Comparison of ENCODE assay signal across 20 cellular contexts in the genomic region with DNA sequence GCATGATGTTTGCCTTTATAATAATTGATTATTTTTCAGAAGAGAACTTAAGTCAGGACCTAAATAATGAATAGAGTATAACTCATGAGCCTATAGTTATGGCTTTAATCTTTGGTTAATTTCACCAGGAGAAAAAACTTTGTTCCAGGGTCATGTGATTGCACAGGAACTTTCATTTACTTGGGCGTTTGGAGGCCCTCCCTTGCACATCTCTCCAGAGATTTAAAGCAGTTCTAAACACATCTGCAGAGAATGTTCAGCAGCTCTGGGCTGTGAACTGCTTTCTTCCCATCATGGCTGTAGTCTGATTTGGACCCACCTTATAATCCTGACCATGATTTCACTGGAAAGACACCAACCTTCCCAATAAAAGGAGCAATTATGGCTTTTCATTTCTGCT.
DNase-seq lines count a peak whose midpoint lies in the region; ATAC-seq and TF ChIP-seq lines count a peak whose summit lies in the region.
"Had no signal": no experiment of that assay in that cellular context is flagged by ENCODE, and none has a peak within 500 bp of the region (broad histone marks: within the 10 kb centered on the region; RNA-seq: fewer than 3 reads in every experiment).

No MANE protein-coding gene starts in this region.

- H4K20me1 ChIP-seq in smooth muscle cell (ENCODE audit: low read depth), result no peaks in the 10 kb centered on the region

- H3K27ac ChIP-seq in HEK293 (ENCODE audit: extremely low read depth, low read depth, low read length), result peak overlapping the region; percentile 71
- H3K27ac ChIP-seq in smooth muscle cell (ENCODE audit: low read depth), result peak overlapping the region; percentile 25
- H3K27ac ChIP-seq: neutrophil had no signal

- peak overlapping the region; percentile 27 for H3K4me2 ChIP-seq in smooth muscle cell

- H3K4me1 ChIP-seq in HEK293 (ENCODE audit: control insufficient read depth, insufficient read depth, low read length), result peaks cover 13% of the 10 kb centered on the region
- H3K4me1 ChIP-seq in smooth muscle cell (ENCODE audit: low read depth), result peaks cover 4% of the 10 kb centered on the region

- H3K9ac ChIP-seq in smooth muscle cell (ENCODE audit: low read depth), result no peak overlapping the region

- H3K27me3 Mint-ChIP-seq in chondrocyte (ENCODE audit: low read depth), result no peaks in the 10 kb centered on the region
- H3K27me3 Mint-ChIP-seq: activated CD4-positive, alpha-beta memory T cell treated with anti-CD3 and anti-CD28 coated beads, Interleukin-2, amount 10 ng/mL, durations not matched to agents 7 days and 5 days had no signal

- CTCF ChIA-PET in HEK293 (lab: Yijun Ruan, JAX), result interaction anchor here (0.6 to 1.0 kb wide), 2 partner anchors 9 to 49 kb away, joined by 3 to 4 read pairs; no protein-coding TSS in a partner anchor

- WGBS in smooth muscle cell (ENCODE audit: low lambda C conversion rate), result 14% methylated on average over 1 of the region's 1 CpG

- ATAC-seq in left ventricle myocardium superior, result peak; percentile 88
- ATAC-seq: left lobe of liver; stimulated activated naive B cell treated with anti-CD40 and anti-IgM and Interleukin-4, amounts not matched to agents 10 μg/mL and 1 μg/mL and 100 μg/mL, for 72 hours had no signal

- H3K36me3 Mint-ChIP-seq in chondrocyte (ENCODE audit: low read depth), result peaks cover 4% of the 10 kb centered on the region
- H3K36me3 Mint-ChIP-seq: activated naive CD4-positive, alpha-beta T cell treated with anti-CD3 and anti-CD28 coated beads, Interleukin-2, amount 10 ng/mL, durations not matched to agents 7 days and 5 days; stimulated activated naive B cell treated with anti-CD40 and anti-IgM and Interleukin-4, amounts not matched to agents 10 μg/mL and 1 μg/mL and 100 μg/mL, for 72 hours had no signal

- H3K4me3 ChIP-seq in HEK293 (ENCODE audit: low read depth, low read length), result no peak overlapping the region
- no peak overlapping the region for H3K4me3 ChIP-seq in smooth muscle cell
- H3K4me3 ChIP-seq: transverse colon had no signal

- peaks cover 12% of the 10 kb centered on the region for H3F3A ChIP-seq in smooth muscle cell (ENCODE audit: low read depth)

- H3K27me3 ChIP-seq in smooth muscle cell (ENCODE audit: low read depth), result no peaks in the 10 kb centered on the region
- H3K27me3 ChIP-seq: BE2C, neutrophil, transverse colon had no signal

- intact Hi-C loops in left ventricle myocardium superior (cut with micrococcal nuclease), result no loop called here

- no peaks in the 10 kb centered on the region for H3K9me3 Mint-ChIP-seq in chondrocyte (ENCODE audit: low read depth)
- H3K9me3 Mint-ChIP-seq: activated B cell treated with CpG ODN at 0.5 μM for 24 hours; activated CD4-positive, alpha-beta memory T cell treated with anti-CD3 and anti-CD28 coated beads, Interleukin-2, amount 10 ng/mL, durations not matched to agents 7 days and 5 days; activated naive CD4-positive, alpha-beta T cell treated with anti-CD3 and anti-CD28 coated beads, Interleukin-2, amount 10 ng/mL, durations not matched to agents 7 days and 5 days; activated T-cell treated with anti-CD3 and anti-CD28 coated beads, Interleukin-2, amount 50 U/mL, for 24 hours; stimulated activated naive B cell treated with anti-CD40 and anti-IgM and Interleukin-4, amounts not matched to agents 10 μg/mL and 1 μg/mL and 100 μg/mL, for 72 hours had no signal

- H3K27ac Mint-ChIP-seq in chondrocyte (ENCODE audit: unreplicated experiment), result peak overlapping the region; percentile 74
- H3K27ac Mint-ChIP-seq: activated B cell treated with CpG ODN at 0.5 μM for 24 hours; activated CD4-positive, alpha-beta memory T cell treated with anti-CD3 and anti-CD28 coated beads, Interleukin-2, amount 10 ng/mL, durations not matched to agents 7 days and 5 days; activated naive CD4-positive, alpha-beta T cell treated with anti-CD3 and anti-CD28 coated beads, Interleukin-2, amount 10 ng/mL, durations not matched to agents 7 days and 5 days; activated T-cell treated with anti-CD3 and anti-CD28 coated beads, Interleukin-2, amount 50 U/mL, for 24 hours; stimulated activated naive B cell treated with anti-CD40 and anti-IgM and Interleukin-4, amounts not matched to agents 10 μg/mL and 1 μg/mL and 100 μg/mL, for 72 hours had no signal

- peaks cover 27% of the 10 kb centered on the region for H3K4me1 Mint-ChIP-seq in chondrocyte (ENCODE audit: low read depth)
- H3K4me1 Mint-ChIP-seq: activated B cell treated with CpG ODN at 0.5 μM for 24 hours; activated naive CD4-positive, alpha-beta T cell treated with anti-CD3 and anti-CD28 coated beads, Interleukin-2, amount 10 ng/mL, durations not matched to agents 7 days and 5 days; stimulated activated naive B cell treated with anti-CD40 and anti-IgM and Interleukin-4, amounts not matched to agents 10 μg/mL and 1 μg/mL and 100 μg/mL, for 72 hours had no signal

- H3K36me3 ChIP-seq in HEK293 (ENCODE audit: control insufficient read depth in 2 of 2, insufficient read depth in 1 of 2, low read length in 2 of 2) (no peaks in the 10 kb centered on the region), smooth muscle cell (ENCODE audit: low read depth) (no peaks in the 10 kb centered on the region)
- H3K36me3 ChIP-seq: BE2C, transverse colon had no signal

- H3K9me3 ChIP-seq in HEK293 (ENCODE audit: control insufficient read depth, insufficient read depth, low read depth, low read length), result no peaks in the 10 kb centered on the region
- no peaks in the 10 kb centered on the region for H3K9me3 ChIP-seq in smooth muscle cell (replicated peaks; ENCODE audit: low read depth)
- H3K9me3 ChIP-seq: neutrophil, transverse colon had no signal

- H3K4me3 Mint-ChIP-seq in chondrocyte (ENCODE audit: unreplicated experiment), result no peak overlapping the region
- H3K4me3 Mint-ChIP-seq: activated B cell treated with CpG ODN at 0.5 μM for 24 hours; activated CD4-positive, alpha-beta memory T cell treated with anti-CD3 and anti-CD28 coated beads, Interleukin-2, amount 10 ng/mL, durations not matched to agents 7 days and 5 days; activated naive CD4-positive, alpha-beta T cell treated with anti-CD3 and anti-CD28 coated beads, Interleukin-2, amount 10 ng/mL, durations not matched to agents 7 days and 5 days; activated T-cell treated with anti-CD3 and anti-CD28 coated beads, Interleukin-2, amount 50 U/mL, for 24 hours; stimulated activated naive B cell treated with anti-CD40 and anti-IgM and Interleukin-4, amounts not matched to agents 10 μg/mL and 1 μg/mL and 100 μg/mL, for 72 hours had no signal

- H3K79me2 ChIP-seq in smooth muscle cell (ENCODE audit: low read depth), result no peaks in the 10 kb centered on the region

- no peak for TF ChIP-seq CTCF in HEK293 (tag by site-specific recombination; IDR thresholded peaks at IDR 0.05)
- TF ChIP-seq CTCF in chondrocyte (IDR thresholded peaks at IDR 0.05), result no peak
- no peak for TF ChIP-seq CTCF in smooth muscle cell (IDR thresholded peaks at IDR 0.05; ENCODE audit: borderline replicate concordance, insufficient read depth, poor library complexity, severe bottlenecking)

- H2AFZ ChIP-seq in smooth muscle cell (ENCODE audit: low read depth), result no peak overlapping the region

- DNase-seq in chondrocyte (ENCODE audit: low spot score) (no peak), left ventricle myocardium superior (no peak), smooth muscle cell (lab: John Stamatoyannopoulos, UW; ENCODE audit: unreplicated experiment) (no peak), NCI-H1092 (lab: John Stamatoyannopoulos, UW) (no peak), RKO (ENCODE audit: low spot score) (no peak), mesenteric fat pad (ENCODE audit: low spot score) (no peak), NCI-H187 treated with DMSO at 0.1 percent for 48 hours (lab: John Stamatoyannopoulos, UW) (no peak)
- DNase-seq: activated B cell treated with CpG ODN at 0.5 μM for 24 hours; activated CD4-positive, alpha-beta memory T cell treated with anti-CD3 and anti-CD28 coated beads, Interleukin-2, amount 10 ng/mL, durations not matched to agents 7 days and 5 days; activated naive CD4-positive, alpha-beta T cell treated with anti-CD3 and anti-CD28 coated beads, Interleukin-2, amount 10 ng/mL, durations not matched to agents 7 days and 5 days; activated T-cell treated with anti-CD3 and anti-CD28 coated beads, Interleukin-2, amount 50 U/mL, for 24 hours; BE2C; Calu3; cortex of kidney; NCI-H524 treated with DMSO at 0.1 percent for 48 hours; stimulated activated naive B cell treated with anti-CD40 and anti-IgM and Interleukin-4, amounts not matched to agents 10 μg/mL and 1 μg/mL and 100 μg/mL, for 72 hours; transverse colon had no signal

- POLR2A ChIA-PET in HEK293 (lab: Yijun Ruan, JAX), result interaction anchor here (0.6 kb wide), 1 partner anchor 13 kb away, joined by 3 read pairs; no protein-coding TSS in a partner anchor

TF ChIP-seq in HEK293, 187 proteins besides CTCF, POLR2A, EP300 and RAD21:
- TF ChIP-seq ZNF571 (tag by site-specific recombination; IDR thresholded peaks at IDR 0.05) (no peak), ZNF19 (tag by site-specific recombination; IDR thresholded peaks at IDR 0.05; ENCODE audit: low read depth) (no peak), MEIS1 (CRISPR knock-in tag; IDR thresholded peaks at IDR 0.05; ENCODE audit: borderline replicate concordance) (no peak), ZNF837 (tag by site-specific recombination; IDR thresholded peaks at IDR 0.05) (no peak)
- TF ChIP-seq, protein P1, sequence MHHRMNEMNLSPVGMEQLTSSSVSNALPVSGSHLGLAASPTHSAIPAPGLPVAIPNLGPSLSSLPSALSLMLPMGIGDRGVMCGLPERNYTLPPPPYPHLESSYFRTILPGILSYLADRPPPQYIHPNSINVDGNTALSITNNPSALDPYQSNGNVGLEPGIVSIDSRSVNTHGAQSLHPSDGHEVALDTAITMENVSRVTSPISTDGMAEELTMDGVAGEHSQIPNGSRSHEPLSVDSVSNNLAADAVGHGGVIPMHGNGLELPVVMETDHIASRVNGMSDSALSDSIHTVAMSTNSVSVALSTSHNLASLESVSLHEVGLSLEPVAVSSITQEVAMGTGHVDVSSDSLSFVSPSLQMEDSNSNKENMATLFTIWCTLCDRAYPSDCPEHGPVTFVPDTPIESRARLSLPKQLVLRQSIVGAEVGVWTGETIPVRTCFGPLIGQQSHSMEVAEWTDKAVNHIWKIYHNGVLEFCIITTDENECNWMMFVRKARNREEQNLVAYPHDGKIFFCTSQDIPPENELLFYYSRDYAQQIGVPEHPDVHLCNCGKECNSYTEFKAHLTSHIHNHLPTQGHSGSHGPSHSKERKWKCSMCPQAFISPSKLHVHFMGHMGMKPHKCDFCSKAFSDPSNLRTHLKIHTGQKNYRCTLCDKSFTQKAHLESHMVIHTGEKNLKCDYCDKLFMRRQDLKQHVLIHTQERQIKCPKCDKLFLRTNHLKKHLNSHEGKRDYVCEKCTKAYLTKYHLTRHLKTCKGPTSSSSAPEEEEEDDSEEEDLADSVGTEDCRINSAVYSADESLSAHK (tag by site-specific recombination; IDR thresholded peaks at IDR 0.05), result no peak
